In the genomic region with DNA sequence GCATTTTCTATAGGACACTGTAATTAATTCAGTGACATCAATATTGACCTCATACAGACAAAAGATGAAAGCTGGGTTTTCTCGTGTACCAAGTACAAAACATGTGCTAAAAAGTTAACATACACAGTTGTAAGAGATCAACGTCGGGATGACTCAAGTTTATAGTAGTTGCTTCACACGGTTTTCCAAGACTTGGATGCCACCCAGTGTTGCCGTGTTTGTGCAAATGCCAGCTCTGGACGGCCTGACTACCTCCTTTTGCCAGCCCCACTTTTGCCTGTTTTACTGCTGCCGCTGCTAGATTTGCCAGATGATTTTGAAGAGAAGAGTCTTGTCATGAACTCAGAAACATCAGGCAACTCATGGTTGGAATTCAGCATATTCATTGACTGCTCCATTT, we compare ENCODE assay signal across 1 cellular context.
TF ChIP-seq lines count a peak whose summit lies in the region.

No MANE protein-coding gene starts in this region.

TF ChIP-seq in IMR-90, 13 proteins besides CTCF, POLR2A, EP300 and RAD21 (continued from another document):
- TF ChIP-seq, protein P1, sequence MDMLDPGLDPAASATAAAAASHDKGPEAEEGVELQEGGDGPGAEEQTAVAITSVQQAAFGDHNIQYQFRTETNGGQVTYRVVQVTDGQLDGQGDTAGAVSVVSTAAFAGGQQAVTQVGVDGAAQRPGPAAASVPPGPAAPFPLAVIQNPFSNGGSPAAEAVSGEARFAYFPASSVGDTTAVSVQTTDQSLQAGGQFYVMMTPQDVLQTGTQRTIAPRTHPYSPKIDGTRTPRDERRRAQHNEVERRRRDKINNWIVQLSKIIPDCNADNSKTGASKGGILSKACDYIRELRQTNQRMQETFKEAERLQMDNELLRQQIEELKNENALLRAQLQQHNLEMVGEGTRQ (IDR thresholded peaks at IDR 0.05; ENCODE audit: low read depth, low read length): no peak
- TF ChIP-seq RCOR1 (IDR thresholded peaks at IDR 0.05; ENCODE audit: insufficient replicate concordance, low read length) (no peak), MXI1 (IDR thresholded peaks at IDR 0.05; ENCODE audit: borderline replicate concordance, low read depth, low read length) (no peak), CHD1 (IDR thresholded peaks at IDR 0.05; ENCODE audit: low read depth, low read length) (no peak), MAFK (IDR thresholded peaks at IDR 0.05; ENCODE audit: low read depth, low read length) (no peak), FOS (IDR thresholded peaks at IDR 0.05; ENCODE audit: low read depth, low read length) (peak; percentile 44; the same call in 1 of the 2 replicates), RFX5 (IDR thresholded peaks at IDR 0.05; ENCODE audit: low read depth, low read length) (no peak), BHLHE40 (IDR thresholded peaks at IDR 0.05; ENCODE audit: low read depth, low read length) (no peak), CEBPB (IDR thresholded peaks at IDR 0.05; ENCODE audit: low read depth, low read length) (peak; percentile 84), SMC3 (IDR thresholded peaks at IDR 0.05; ENCODE audit: low read depth, low read length) (no peak)
- TF ChIP-seq, protein P2, sequence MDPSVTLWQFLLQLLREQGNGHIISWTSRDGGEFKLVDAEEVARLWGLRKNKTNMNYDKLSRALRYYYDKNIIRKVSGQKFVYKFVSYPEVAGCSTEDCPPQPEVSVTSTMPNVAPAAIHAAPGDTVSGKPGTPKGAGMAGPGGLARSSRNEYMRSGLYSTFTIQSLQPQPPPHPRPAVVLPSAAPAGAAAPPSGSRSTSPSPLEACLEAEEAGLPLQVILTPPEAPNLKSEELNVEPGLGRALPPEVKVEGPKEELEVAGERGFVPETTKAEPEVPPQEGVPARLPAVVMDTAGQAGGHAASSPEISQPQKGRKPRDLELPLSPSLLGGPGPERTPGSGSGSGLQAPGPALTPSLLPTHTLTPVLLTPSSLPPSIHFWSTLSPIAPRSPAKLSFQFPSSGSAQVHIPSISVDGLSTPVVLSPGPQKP (IDR thresholded peaks at IDR 0.05; ENCODE audit: borderline replicate concordance, low read depth, low read length): no peak
